ENCODE assay signal across 26 cellular contexts in the genomic region with DNA sequence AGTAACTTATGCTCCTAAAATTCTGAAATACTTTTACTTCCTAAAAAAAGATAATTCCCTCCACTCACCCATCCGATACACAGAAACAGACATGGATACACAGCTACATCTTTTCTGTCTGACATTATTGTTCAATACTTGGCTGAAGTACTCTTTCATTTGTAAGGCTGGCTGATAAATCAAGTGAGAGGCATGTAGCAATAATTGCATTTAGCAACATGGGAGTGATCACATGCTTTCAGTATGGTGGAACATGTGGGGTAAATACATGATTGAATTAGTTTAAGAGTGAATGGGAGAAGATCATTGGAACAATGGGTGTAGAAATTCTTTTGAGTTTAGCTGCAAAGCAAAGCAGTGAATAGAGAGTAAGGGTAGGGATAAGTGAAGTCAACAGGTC.
"Had no signal": no experiment of that assay in that cellular context is flagged by ENCODE, and none has a peak within 500 bp of the region (broad histone marks: within the 10 kb centered on the region; RNA-seq: fewer than 3 reads in every experiment).

No MANE protein-coding gene starts in this region.

- H3K4me3 ChIP-seq: cardiac muscle cell, MG63, Peyer's patch, SJCRH30 had no signal

- DNase-seq: activated B cell treated with CpG ODN at 0.5 μM for 24 hours; activated CD4-positive, alpha-beta T cell treated with anti-CD3 and anti-CD28 coated beads for 1 hour; activated CD4-positive, alpha-beta T cell treated with anti-CD3 and anti-CD28 coated beads, Interleukin-2, amount 10 ng/mL, durations not matched to agents 24 days and 14 days; activated CD4-positive, alpha-beta T cell treated with anti-CD3 and anti-CD28 coated beads, Interleukin-2, amount 50 U/mL, for 48 hours; activated CD8-positive, alpha-beta memory T cell treated with anti-CD3 and anti-CD28 coated beads, Interleukin-2, amount 10 ng/mL, durations not matched to agents 7 days and 5 days; activated effector memory CD4-positive, alpha-beta T cell treated with anti-CD3 and anti-CD28 coated beads, Interleukin-2, amount 50 U/mL, for 16 hours; activated naive CD4-positive, alpha-beta T cell treated with Interleukin-2 at 50 U/mL for 16 hours; activated naive CD8-positive, alpha-beta T cell treated with anti-CD3 and anti-CD28 coated beads, Interleukin-2, amount 50 U/mL, for 24 hours; activated T-cell treated with anti-CD3 and anti-CD28 coated beads, Interleukin-2, amount 50 U/mL, for 24 hours; amygdala; MG63; MV-4-11; NCI-H1092 treated with DMSO at 0.1 percent for 48 hours; NCI-H1417 treated with DMSO at 0.1 percent for 48 hours; NCI-H1694; NCI-H2029; NCI-H2107; NCI-H2171 treated with DMSO at 0.1 percent for 48 hours; NCI-H226; NCI-H526 treated with DMSO at 0.1 percent for 48 hours; Peyer's patch; Right ventricle myocardium superior; SJCRH30; SK-N-SH; SW 1271 had no signal
